In genomic region chr18:50507120-50507590, GRCh38 we compare ENCODE assay signal across 8 cellular contexts. TPM values are rescaled to one million over a fixed set of nuclear protein-coding genes. Genes with fewer than 3 reads are reported as not detected.
DNase-seq lines count a peak whose midpoint lies in the region; ATAC-seq, FAIRE-seq and TF ChIP-seq lines count a peak whose summit lies in the region.

No MANE protein-coding gene starts in this region.

- no peak overlapping the region for H2AFZ ChIP-seq in GM12878 (ENCODE audit: control insufficient read depth, low read depth, low read length)

- no peaks in the 10 kb centered on the region for H3K79me2 ChIP-seq in GM12878 (ENCODE audit: control insufficient read depth, insufficient read depth, low read length)

- CTCF ChIA-PET in GM12878 (lab: Yijun Ruan, JAX), result interaction anchor here (0.6 kb wide), 1 partner anchor 16 kb away, joined by 3 read pairs; no protein-coding TSS in a partner anchor

- peak; percentile 61 for TF ChIP-seq RAD21 in GM12878 (IDR thresholded peaks at IDR 0.05; ENCODE audit: insufficient read depth, low read depth, low read length)

- H3K4me1 Mint-ChIP-seq in activated T-helper 2 cell treated with anti-CD3 and anti-CD28 coated beads, Interferon-gamma antibody, Interleukin-2, Interleukin-4, amounts not matched to agents 10 μg/mL and 5 μg/mL and 100 μg/mL, durations not matched to agents 14 hours and 24 hours and 36 hours (ENCODE audit: low read depth), result no peaks in the 10 kb centered on the region

- H3K9ac ChIP-seq in GM12878 (ENCODE audit: control insufficient read depth, insufficient read depth, low read length), result no peak overlapping the region
- H3K9ac ChIP-seq in kidney (ENCODE audit: low read length in 2 of 2), result no peak overlapping the region

- H3K4me1 ChIP-seq in GM12878 (ENCODE audit: control insufficient read depth, insufficient read depth, low read length) (no peaks in the 10 kb centered on the region), kidney (ENCODE audit: control insufficient read depth in 1 of 2, insufficient read depth in 1 of 2, low read depth in 1 of 2, low read length in 2 of 2) (peaks cover 0 to 3% of the 10 kb centered on the region in 2 donors), upper lobe of left lung (no peaks in the 10 kb centered on the region)

- H3K27ac ChIP-seq in GM12878 (ENCODE audit: control insufficient read depth, insufficient read depth), result no peak overlapping the region
- no peak overlapping the region for H3K27ac ChIP-seq in kidney (ENCODE audit: low read depth in 2 of 2, low read length in 2 of 2)
- H3K27ac ChIP-seq in upper lobe of left lung, result no peak overlapping the region

- ATAC-seq in GM12878 (peak; percentile 73), upper lobe of left lung (ENCODE audit: low FRiP score in 2 of 2) (peak; percentile 30 to 53), HG03457 (IDR thresholded peaks at IDR 0.05; ENCODE audit: unreplicated experiment) (no peak)

- FAIRE-seq in GM12878 (lab: Jason Lieb, UNC) (no peak), kidney (lab: Jason Lieb, UNC) (no peak)

- POLR2A ChIA-PET in GM12878 (lab: Charles Lee), result no interaction called here

- BruUV-seq in GM12878 (replicated peaks; lab: Mats Ljungman, UMichigan), result no TSS peak

- H3K27me3 Mint-ChIP-seq in activated T-helper 2 cell treated with anti-CD3 and anti-CD28 coated beads, Interferon-gamma antibody, Interleukin-2, Interleukin-4, amounts not matched to agents 10 μg/mL and 5 μg/mL and 100 μg/mL, durations not matched to agents 14 hours and 24 hours and 36 hours (ENCODE audit: low read depth), result no peaks in the 10 kb centered on the region

- H3K4me2 ChIP-seq in GM12878 (ENCODE audit: control insufficient read depth, insufficient read depth), result no peak overlapping the region

- no peak overlapping the region for H3K27ac Mint-ChIP-seq in activated T-helper 2 cell treated with anti-CD3 and anti-CD28 coated beads, Interferon-gamma antibody, Interleukin-2, Interleukin-4, amounts not matched to agents 10 μg/mL and 5 μg/mL and 100 μg/mL, durations not matched to agents 14 hours and 24 hours and 36 hours

- TF ChIP-seq EP300 in GM12878 (IDR thresholded peaks at IDR 0.05; ENCODE audit: borderline replicate concordance in 1 of 2, control insufficient read depth in 1 of 2, low read depth in 2 of 2, low read length in 2 of 2) (no peak), upper lobe of left lung (IDR thresholded peaks at IDR 0.05) (no peak)

- no peaks in the 10 kb centered on the region for H3K9me3 ChIP-seq in GM12878 (replicated peaks; ENCODE audit: control insufficient read depth, insufficient read depth, low read length)
- H3K9me3 ChIP-seq in kidney (ENCODE audit: control insufficient read depth in 1 of 2, low read length in 2 of 2), result no peaks in the 10 kb centered on the region
- H3K9me3 ChIP-seq in upper lobe of left lung, result no peaks in the 10 kb centered on the region

- DNase-seq in GM03348 (ENCODE audit: low spot score) (peak; percentile 26), NCI-H1105 treated with DMSO at 0.1 percent for 48 hours (lab: John Stamatoyannopoulos, UW) (peak; percentile 79), GM12878 (ENCODE audit: low read depth, low spot score) (no peak), kidney (peak; percentile 62), upper lobe of left lung (peak in 1 of 2 donors; percentile 25), AG08395 (ENCODE audit: low spot score) (no peak)
- no peak for DNase-seq in activated T-helper 2 cell treated with anti-CD3 and anti-CD28 coated beads, Interferon-gamma antibody, Interleukin-2, Interleukin-4, amounts not matched to agents 10 μg/mL and 5 μg/mL and 100 μg/mL, durations not matched to agents 14 hours and 24 hours and 36 hours (ENCODE audit: low spot score)

- TF ChIP-seq CTCF in GM12878 (IDR thresholded peaks at IDR 0.05 in 2 of 3, conservative IDR thresholded peaks at IDR 0.05 in 1 of 3; ENCODE audit: control insufficient read depth in 2 of 3, extremely low read depth in 1 of 3, insufficient read depth in 1 of 3, low read depth in 3 of 3, low read length in 3 of 3) (peak; percentile 53 to 60 (median 55)), kidney (IDR thresholded peaks at IDR 0.05; ENCODE audit: borderline replicate concordance, extremely low read depth, insufficient read depth) (peak; percentile 76), upper lobe of left lung (IDR thresholded peaks at IDR 0.05) (peak in 5 of 6 experiments; percentile 21 to 57 (median 26))

- H3K4me3 ChIP-seq in GM12878 (no peak overlapping the region), kidney (ENCODE audit: low read length in 2 of 2) (no peak overlapping the region), upper lobe of left lung (no peak overlapping the region)

- H3K36me3 Mint-ChIP-seq in activated T-helper 2 cell treated with anti-CD3 and anti-CD28 coated beads, Interferon-gamma antibody, Interleukin-2, Interleukin-4, amounts not matched to agents 10 μg/mL and 5 μg/mL and 100 μg/mL, durations not matched to agents 14 hours and 24 hours and 36 hours (ENCODE audit: low read depth), result no peaks in the 10 kb centered on the region

- no peak overlapping the region for H3K4me3 Mint-ChIP-seq in activated T-helper 2 cell treated with anti-CD3 and anti-CD28 coated beads, Interferon-gamma antibody, Interleukin-2, Interleukin-4, amounts not matched to agents 10 μg/mL and 5 μg/mL and 100 μg/mL, durations not matched to agents 14 hours and 24 hours and 36 hours (ENCODE audit: low read depth)

- in situ Hi-C loops in GM12878 (cut with MboI), result no loop called here

- WGBS in GM12878 (ENCODE audit: insufficient coverage, insufficient replicate concordance, low lambda C conversion rate, missing lambda C conversion rate), result 33% methylated on average over 4 of the region's 4 CpGs
- WGBS in upper lobe of left lung, 2 donors, result 49 to 56% methylated on average over 4 of the region's 4 CpGs

- H3K36me3 ChIP-seq in GM12878 (ENCODE audit: control insufficient read depth in 2 of 2, insufficient read depth in 2 of 2, low read length in 1 of 2) (no peaks in the 10 kb centered on the region), kidney (ENCODE audit: control insufficient read depth in 1 of 2, insufficient read depth in 2 of 2, low read length in 2 of 2) (no peaks in the 10 kb centered on the region), upper lobe of left lung (no peaks in the 10 kb centered on the region)

- H4K20me1 ChIP-seq in GM12878 (ENCODE audit: control insufficient read depth, insufficient read depth), result no peaks in the 10 kb centered on the region

- no peaks in the 10 kb centered on the region for H3K9me3 Mint-ChIP-seq in activated T-helper 2 cell treated with anti-CD3 and anti-CD28 coated beads, Interferon-gamma antibody, Interleukin-2, Interleukin-4, amounts not matched to agents 10 μg/mL and 5 μg/mL and 100 μg/mL, durations not matched to agents 14 hours and 24 hours and 36 hours

- intact Hi-C loops in GM12878 (cut with micrococcal nuclease; ENCODE audit: unreplicated experiment), result loop anchor here (1.0 to 5.0 kb wide), 2 partner anchors 137 to 275 kb away; no protein-coding TSS in a partner anchor
- intact Hi-C loops in kidney (cut with DNase I), result no loop called here
- intact Hi-C loops in activated T-helper 2 cell treated with anti-CD3 and anti-CD28 coated beads, Interferon-gamma antibody, Interleukin-2, Interleukin-4, amounts not matched to agents 10 μg/mL and 5 μg/mL and 100 μg/mL, durations not matched to agents 14 hours and 24 hours and 36 hours (cut with micrococcal nuclease), result no loop called here

- H3K27me3 ChIP-seq in GM12878 (replicated peaks in 1 of 2; ENCODE audit: control insufficient read depth in 2 of 2, insufficient read depth in 2 of 2, low read length in 1 of 2) (no peaks in the 10 kb centered on the region), upper lobe of left lung (no peaks in the 10 kb centered on the region)

- SMC1A ChIA-PET in GM12878 (lab: Charles Lee; ENCODE audit: uncharacterized antibody, unreplicated experiment), result no interaction called here

- RAD21 ChIA-PET in GM12878 (lab: Charles Lee; ENCODE audit: unreplicated experiment), result no interaction called here

- TF ChIP-seq POLR2A in GM12878 (IDR thresholded peaks at IDR 0.05; ENCODE audit: low read depth, low read length) (no peak), upper lobe of left lung (IDR thresholded peaks at IDR 0.05) (no peak)

TF ChIP-seq in GM12878, 131 proteins besides CTCF, POLR2A, EP300 and RAD21 (continues in another document):
- TF ChIP-seq SMC3 (IDR thresholded peaks at IDR 0.05; ENCODE audit: borderline replicate concordance, low read length), result peak; percentile 38; the same call in 1 of the 2 replicates
- no peak for TF ChIP-seq SMARCA5 (IDR thresholded peaks at IDR 0.05)
- TF ChIP-seq ZNF24 (IDR thresholded peaks at IDR 0.05), result no peak
- TF ChIP-seq SMAD1 (IDR thresholded peaks at IDR 0.05; ENCODE audit: low read depth, partially characterized antibody), result no peak
- no peak for TF ChIP-seq NFXL1 (IDR thresholded peaks at IDR 0.05; ENCODE audit: borderline replicate concordance)
- TF ChIP-seq ZNF622 (IDR thresholded peaks at IDR 0.05), result no peak
- no peak for TF ChIP-seq KAT2A (conservative IDR thresholded peaks at IDR 0.05; ENCODE audit: control insufficient read depth, low read depth, low read length)
- TF ChIP-seq YY1 (IDR thresholded peaks at IDR 0.05; ENCODE audit: low read depth, low read length), result no peak

RNA-seq across cellular contexts. Expression of gene MAPK4, which starts 52.7 kb away (rescaled TPM):
- not detected in 2 replicates for total RNA-seq in GM12878 (2013; cell fraction: nucleolus; rRNA removed)
- total RNA-seq in GM12878 (2014; rRNA removed) (0.11 and 0.16 TPM in 2 replicates), GM12878 (2014; rRNA removed; fragmentation: Illumina TruSeq; extraction: Trizol) (0.04 TPM in 1 of 2 replicates, not detected in the other), GM12878 (2021) (0.11 TPM in 1 of 2 replicates, not detected in the other), kidney (9.0 TPM), upper lobe of left lung (10 to 100 TPM in 2 of 6 donors, 1 to 10 TPM in 4; 1.0 to 12.0 (median 6.7) TPM)
- polyA plus RNA-seq in GM12878 (2011; ENCODE audit: low read depth), result 0.08 TPM
- polyA plus RNA-seq in GM12878 (2011; rRNA removed) (0.04 TPM in 2 replicates), GM12878 (2014; fragmentation: Illumina TruSeq; extraction: Trizol) (0.03 TPM in 1 of 2 replicates, not detected in the other), GM12878 (2014; fragmentation: Nextera tagmentation; extraction: Ambion mirVana) (not detected), GM12878 (2014; rRNA removed) (not detected in 2 replicates), GM12878 (2016; fragmentation: Nextera tagmentation; extraction: Ambion mirVana) (under 1 TPM; 0.07 to 0.11 TPM), kidney (ENCODE audit: insufficient read depth, low read depth, low replicate concordance) (9.2 TPM)
- 0.07 and 0.10 TPM in 2 replicates for polyA plus RNA-seq in GM12878 (2011; cell fraction: cytosol; rRNA removed)
- 0.04 and 0.18 TPM in 2 replicates for polyA plus RNA-seq in GM12878 (2011; cell fraction: nucleus; rRNA removed)
- 0.09 and 0.17 TPM in 2 replicates for polyA plus RNA-seq in GM12878 (2012)
- not detected in 2 replicates for polyA minus RNA-seq in GM12878 (2011; rRNA and poly(A)+ RNA removed)
- polyA minus RNA-seq in GM12878 (2011; cell fraction: cytosol; rRNA and poly(A)+ RNA removed), result 0.27 TPM in 1 of 2 replicates, not detected in the other
- polyA minus RNA-seq in GM12878 (2011; cell fraction: nucleus; rRNA and poly(A)+ RNA removed), result 0.10 TPM in 1 of 2 replicates, not detected in the other
- total RNA-seq in activated T-helper 2 cell treated with anti-CD3 and anti-CD28 coated beads, Interferon-gamma antibody, Interleukin-2, Interleukin-4, amounts not matched to agents 10 μg/mL and 5 μg/mL and 100 μg/mL, durations not matched to agents 14 hours and 24 hours and 36 hours, result not detected in 2 replicates

Comparison
In these comparisons a context has a peak if more than half of its experiments do, and no peak if none do; other contexts are left out.
1. DNase-seq: peak in GM03348 (single experiment), NCI-H1105 treated with DMSO at 0.1 percent for 48 hours (single experiment) and kidney (single experiment); none in GM12878 (single experiment), activated T-helper 2 cell treated with anti-CD3 and anti-CD28 coated beads, Interferon-gamma antibody, Interleukin-2, Interleukin-4, amounts not matched to agents 10 μg/mL and 5 μg/mL and 100 μg/mL, durations not matched to agents 14 hours and 24 hours and 36 hours (single experiment) and AG08395 (single experiment).
2. CTCF ChIP-seq: peak in every context shown above with its lines; median percentile 76 in kidney; 55 in GM12878; 26 in upper lobe of left lung.